In the genomic region with DNA sequence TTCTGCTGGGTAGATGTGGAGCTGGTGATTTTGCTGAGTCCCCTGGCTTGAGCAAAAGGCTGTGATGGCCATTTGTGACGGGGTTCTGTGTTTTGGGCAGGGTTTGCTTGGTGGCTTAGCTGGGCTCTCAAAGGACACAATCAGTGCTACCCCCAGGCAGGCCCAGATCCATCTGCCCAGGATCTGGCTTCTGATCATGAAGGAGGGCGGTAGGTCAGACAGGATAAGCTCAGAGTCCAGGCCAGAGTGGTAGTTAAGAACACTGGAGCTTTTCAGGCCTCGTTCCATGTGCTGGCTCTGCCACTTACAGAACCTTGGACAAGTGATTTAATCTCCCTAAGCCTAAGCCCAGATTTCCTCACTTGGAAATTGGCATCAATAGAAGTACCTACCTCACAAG, we compare ENCODE assay signal across 2 cellular contexts.
TF ChIP-seq lines count a peak whose summit lies in the region.

No MANE protein-coding gene starts in this region.

TF ChIP-seq in IMR-90, 13 proteins besides CTCF, POLR2A, EP300 and RAD21:
- TF ChIP-seq SMC3 (IDR thresholded peaks at IDR 0.05; ENCODE audit: low read depth, low read length) (no peak), RCOR1 (IDR thresholded peaks at IDR 0.05; ENCODE audit: insufficient replicate concordance, low read length) (no peak), MAZ (IDR thresholded peaks at IDR 0.05; ENCODE audit: borderline replicate concordance, low read depth, low read length) (no peak), FOS (IDR thresholded peaks at IDR 0.05; ENCODE audit: low read depth, low read length) (no peak), CHD1 (IDR thresholded peaks at IDR 0.05; ENCODE audit: low read depth, low read length) (no peak), CEBPB (IDR thresholded peaks at IDR 0.05; ENCODE audit: low read depth, low read length) (no peak), MAFK (IDR thresholded peaks at IDR 0.05; ENCODE audit: low read depth, low read length) (no peak), BHLHE40 (IDR thresholded peaks at IDR 0.05; ENCODE audit: low read depth, low read length) (no peak), NFE2L2 (IDR thresholded peaks at IDR 0.05; ENCODE audit: low read depth, low read length) (no peak), MXI1 (IDR thresholded peaks at IDR 0.05; ENCODE audit: borderline replicate concordance, low read depth, low read length) (no peak), RFX5 (IDR thresholded peaks at IDR 0.05; ENCODE audit: low read depth, low read length) (no peak)
- TF ChIP-seq, protein P1, sequence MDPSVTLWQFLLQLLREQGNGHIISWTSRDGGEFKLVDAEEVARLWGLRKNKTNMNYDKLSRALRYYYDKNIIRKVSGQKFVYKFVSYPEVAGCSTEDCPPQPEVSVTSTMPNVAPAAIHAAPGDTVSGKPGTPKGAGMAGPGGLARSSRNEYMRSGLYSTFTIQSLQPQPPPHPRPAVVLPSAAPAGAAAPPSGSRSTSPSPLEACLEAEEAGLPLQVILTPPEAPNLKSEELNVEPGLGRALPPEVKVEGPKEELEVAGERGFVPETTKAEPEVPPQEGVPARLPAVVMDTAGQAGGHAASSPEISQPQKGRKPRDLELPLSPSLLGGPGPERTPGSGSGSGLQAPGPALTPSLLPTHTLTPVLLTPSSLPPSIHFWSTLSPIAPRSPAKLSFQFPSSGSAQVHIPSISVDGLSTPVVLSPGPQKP (IDR thresholded peaks at IDR 0.05; ENCODE audit: borderline replicate concordance, low read depth, low read length), result no peak
- TF ChIP-seq, protein P2, sequence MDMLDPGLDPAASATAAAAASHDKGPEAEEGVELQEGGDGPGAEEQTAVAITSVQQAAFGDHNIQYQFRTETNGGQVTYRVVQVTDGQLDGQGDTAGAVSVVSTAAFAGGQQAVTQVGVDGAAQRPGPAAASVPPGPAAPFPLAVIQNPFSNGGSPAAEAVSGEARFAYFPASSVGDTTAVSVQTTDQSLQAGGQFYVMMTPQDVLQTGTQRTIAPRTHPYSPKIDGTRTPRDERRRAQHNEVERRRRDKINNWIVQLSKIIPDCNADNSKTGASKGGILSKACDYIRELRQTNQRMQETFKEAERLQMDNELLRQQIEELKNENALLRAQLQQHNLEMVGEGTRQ (IDR thresholded peaks at IDR 0.05; ENCODE audit: low read depth, low read length), result no peak

TF ChIP-seq in H1, 55 proteins besides CTCF, POLR2A, EP300 and RAD21:
- TF ChIP-seq RNF2 (IDR thresholded peaks at IDR 0.05; ENCODE audit: borderline replicate concordance, low read depth, low read length, missing control alignments, poor library complexity, severe bottlenecking) (no peak), TAF7 (optimal IDR thresholded peaks at IDR 0.05; ENCODE audit: borderline replicate concordance, low read depth, low read length) (no peak), TAF1 (IDR thresholded peaks at IDR 0.05; ENCODE audit: low read depth, low read length) (no peak), NANOG (IDR thresholded peaks at IDR 0.05; ENCODE audit: insufficient read depth, low read depth, low read length, poor library complexity, severe bottlenecking) (no peak), CBX5 (IDR thresholded peaks at IDR 0.05; ENCODE audit: low read depth, low read length) (no peak)
- TF ChIP-seq, protein P3, sequence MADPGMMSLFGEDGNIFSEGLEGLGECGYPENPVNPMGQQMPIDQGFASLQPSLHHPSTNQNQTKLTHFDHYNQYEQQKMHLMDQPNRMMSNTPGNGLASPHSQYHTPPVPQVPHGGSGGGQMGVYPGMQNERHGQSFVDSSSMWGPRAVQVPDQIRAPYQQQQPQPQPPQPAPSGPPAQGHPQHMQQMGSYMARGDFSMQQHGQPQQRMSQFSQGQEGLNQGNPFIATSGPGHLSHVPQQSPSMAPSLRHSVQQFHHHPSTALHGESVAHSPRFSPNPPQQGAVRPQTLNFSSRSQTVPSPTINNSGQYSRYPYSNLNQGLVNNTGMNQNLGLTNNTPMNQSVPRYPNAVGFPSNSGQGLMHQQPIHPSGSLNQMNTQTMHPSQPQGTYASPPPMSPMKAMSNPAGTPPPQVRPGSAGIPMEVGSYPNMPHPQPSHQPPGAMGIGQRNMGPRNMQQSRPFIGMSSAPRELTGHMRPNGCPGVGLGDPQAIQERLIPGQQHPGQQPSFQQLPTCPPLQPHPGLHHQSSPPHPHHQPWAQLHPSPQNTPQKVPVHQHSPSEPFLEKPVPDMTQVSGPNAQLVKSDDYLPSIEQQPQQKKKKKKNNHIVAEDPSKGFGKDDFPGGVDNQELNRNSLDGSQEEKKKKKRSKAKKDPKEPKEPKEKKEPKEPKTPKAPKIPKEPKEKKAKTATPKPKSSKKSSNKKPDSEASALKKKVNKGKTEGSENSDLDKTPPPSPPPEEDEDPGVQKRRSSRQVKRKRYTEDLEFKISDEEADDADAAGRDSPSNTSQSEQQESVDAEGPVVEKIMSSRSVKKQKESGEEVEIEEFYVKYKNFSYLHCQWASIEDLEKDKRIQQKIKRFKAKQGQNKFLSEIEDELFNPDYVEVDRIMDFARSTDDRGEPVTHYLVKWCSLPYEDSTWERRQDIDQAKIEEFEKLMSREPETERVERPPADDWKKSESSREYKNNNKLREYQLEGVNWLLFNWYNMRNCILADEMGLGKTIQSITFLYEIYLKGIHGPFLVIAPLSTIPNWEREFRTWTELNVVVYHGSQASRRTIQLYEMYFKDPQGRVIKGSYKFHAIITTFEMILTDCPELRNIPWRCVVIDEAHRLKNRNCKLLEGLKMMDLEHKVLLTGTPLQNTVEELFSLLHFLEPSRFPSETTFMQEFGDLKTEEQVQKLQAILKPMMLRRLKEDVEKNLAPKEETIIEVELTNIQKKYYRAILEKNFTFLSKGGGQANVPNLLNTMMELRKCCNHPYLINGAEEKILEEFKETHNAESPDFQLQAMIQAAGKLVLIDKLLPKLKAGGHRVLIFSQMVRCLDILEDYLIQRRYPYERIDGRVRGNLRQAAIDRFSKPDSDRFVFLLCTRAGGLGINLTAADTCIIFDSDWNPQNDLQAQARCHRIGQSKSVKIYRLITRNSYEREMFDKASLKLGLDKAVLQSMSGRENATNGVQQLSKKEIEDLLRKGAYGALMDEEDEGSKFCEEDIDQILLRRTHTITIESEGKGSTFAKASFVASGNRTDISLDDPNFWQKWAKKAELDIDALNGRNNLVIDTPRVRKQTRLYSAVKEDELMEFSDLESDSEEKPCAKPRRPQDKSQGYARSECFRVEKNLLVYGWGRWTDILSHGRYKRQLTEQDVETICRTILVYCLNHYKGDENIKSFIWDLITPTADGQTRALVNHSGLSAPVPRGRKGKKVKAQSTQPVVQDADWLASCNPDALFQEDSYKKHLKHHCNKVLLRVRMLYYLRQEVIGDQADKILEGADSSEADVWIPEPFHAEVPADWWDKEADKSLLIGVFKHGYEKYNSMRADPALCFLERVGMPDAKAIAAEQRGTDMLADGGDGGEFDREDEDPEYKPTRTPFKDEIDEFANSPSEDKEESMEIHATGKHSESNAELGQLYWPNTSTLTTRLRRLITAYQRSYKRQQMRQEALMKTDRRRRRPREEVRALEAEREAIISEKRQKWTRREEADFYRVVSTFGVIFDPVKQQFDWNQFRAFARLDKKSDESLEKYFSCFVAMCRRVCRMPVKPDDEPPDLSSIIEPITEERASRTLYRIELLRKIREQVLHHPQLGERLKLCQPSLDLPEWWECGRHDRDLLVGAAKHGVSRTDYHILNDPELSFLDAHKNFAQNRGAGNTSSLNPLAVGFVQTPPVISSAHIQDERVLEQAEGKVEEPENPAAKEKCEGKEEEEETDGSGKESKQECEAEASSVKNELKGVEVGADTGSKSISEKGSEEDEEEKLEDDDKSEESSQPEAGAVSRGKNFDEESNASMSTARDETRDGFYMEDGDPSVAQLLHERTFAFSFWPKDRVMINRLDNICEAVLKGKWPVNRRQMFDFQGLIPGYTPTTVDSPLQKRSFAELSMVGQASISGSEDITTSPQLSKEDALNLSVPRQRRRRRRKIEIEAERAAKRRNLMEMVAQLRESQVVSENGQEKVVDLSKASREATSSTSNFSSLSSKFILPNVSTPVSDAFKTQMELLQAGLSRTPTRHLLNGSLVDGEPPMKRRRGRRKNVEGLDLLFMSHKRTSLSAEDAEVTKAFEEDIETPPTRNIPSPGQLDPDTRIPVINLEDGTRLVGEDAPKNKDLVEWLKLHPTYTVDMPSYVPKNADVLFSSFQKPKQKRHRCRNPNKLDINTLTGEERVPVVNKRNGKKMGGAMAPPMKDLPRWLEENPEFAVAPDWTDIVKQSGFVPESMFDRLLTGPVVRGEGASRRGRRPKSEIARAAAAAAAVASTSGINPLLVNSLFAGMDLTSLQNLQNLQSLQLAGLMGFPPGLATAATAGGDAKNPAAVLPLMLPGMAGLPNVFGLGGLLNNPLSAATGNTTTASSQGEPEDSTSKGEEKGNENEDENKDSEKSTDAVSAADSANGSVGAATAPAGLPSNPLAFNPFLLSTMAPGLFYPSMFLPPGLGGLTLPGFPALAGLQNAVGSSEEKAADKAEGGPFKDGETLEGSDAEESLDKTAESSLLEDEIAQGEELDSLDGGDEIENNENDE (IDR thresholded peaks at IDR 0.05; ENCODE audit: insufficient replicate concordance, low read length), result no peak
